In genomic region chr3:171982829-171983228, GRCh38 we compare ENCODE assay signal across 17 cellular contexts. TPM values are rescaled to one million over a fixed set of nuclear protein-coding genes. Genes with fewer than 3 reads are reported as not detected.
DNase-seq lines count a peak whose midpoint lies in the region; ATAC-seq and TF ChIP-seq lines count a peak whose summit lies in the region.
"Had no signal": no experiment of that assay in that cellular context is flagged by ENCODE, and none has a peak within 500 bp of the region (broad histone marks: within the 10 kb centered on the region; RNA-seq: fewer than 3 reads in every experiment).

No MANE protein-coding gene starts in this region.

- no peak for TF ChIP-seq CTCF in HFFc6 (IDR thresholded peaks at IDR 0.05)
- no peak for TF ChIP-seq CTCF in activated CD8-positive, alpha-beta T cell treated with anti-CD3 and anti-CD28 coated beads for 36 hours (IDR thresholded peaks at IDR 0.05)

- CTCF ChIA-PET in activated CD8-positive, alpha-beta T cell treated with anti-CD3 and anti-CD28 coated beads for 36 hours (lab: Charles Lee): no interaction called here

- no peaks in the 10 kb centered on the region for H3K27me3 Mint-ChIP-seq in HFFc6 (ENCODE audit: insufficient read depth)
- H3K27me3 Mint-ChIP-seq in activated CD8-positive, alpha-beta T cell treated with anti-CD3 and anti-CD28 coated beads for 36 hours: no peaks in the 10 kb centered on the region
- H3K27me3 Mint-ChIP-seq: progenitor cell of endocrine pancreas, type B pancreatic cell had no signal

- peaks cover 36% of the 10 kb centered on the region for H3K4me1 ChIP-seq in adipocyte (ENCODE audit: control insufficient read depth, insufficient read depth, low read length)

- no peaks in the 10 kb centered on the region for H3K9me3 Mint-ChIP-seq in HFFc6
- no peaks in the 10 kb centered on the region for H3K9me3 Mint-ChIP-seq in activated CD8-positive, alpha-beta T cell treated with anti-CD3 and anti-CD28 coated beads for 36 hours
- H3K9me3 Mint-ChIP-seq: activated B cell treated with CpG ODN at 0.5 μM for 24 hours, type B pancreatic cell had no signal

- H3K9ac ChIP-seq in adipocyte (ENCODE audit: low read length): peak overlapping the region; percentile 23

- H3K9me3 ChIP-seq in adipocyte (ENCODE audit: control insufficient read depth, low read length): no peaks in the 10 kb centered on the region

- peak overlapping the region; percentile 35; the same call in 1 of the 2 replicates for H3K27ac Mint-ChIP-seq in HFFc6
- no peak overlapping the region for H3K27ac Mint-ChIP-seq in activated CD8-positive, alpha-beta T cell treated with anti-CD3 and anti-CD28 coated beads for 36 hours
- H3K27ac Mint-ChIP-seq: activated B cell treated with CpG ODN at 0.5 μM for 24 hours, progenitor cell of endocrine pancreas, type B pancreatic cell had no signal

- no peaks in the 10 kb centered on the region for H3K36me3 ChIP-seq in adipocyte (ENCODE audit: control insufficient read depth, insufficient read depth, low read length, severe bottlenecking)

- POLR2A ChIA-PET in activated CD8-positive, alpha-beta T cell treated with anti-CD3 and anti-CD28 coated beads for 36 hours (lab: Charles Lee): no interaction called here

- H3K4me3 ChIP-seq in adipocyte (ENCODE audit: low read length): no peak overlapping the region
- H3K4me3 ChIP-seq: GM12878 had no signal

- H3K4me3 Mint-ChIP-seq in HFFc6: peak overlapping the region; percentile 14; the same call in 1 of the 2 replicates
- no peak overlapping the region for H3K4me3 Mint-ChIP-seq in activated CD8-positive, alpha-beta T cell treated with anti-CD3 and anti-CD28 coated beads for 36 hours
- H3K4me3 Mint-ChIP-seq: activated B cell treated with CpG ODN at 0.5 μM for 24 hours, type B pancreatic cell had no signal

- DNase-seq in AG08396 (ENCODE audit: low spot score): peak; percentile 45
- peak; percentile 82 for DNase-seq in HFFc6
- peak; percentile 79 for DNase-seq in adipocyte (ENCODE audit: low read depth)
- DNase-seq in iPS-NIHi11 (ENCODE audit: low spot score): peak; percentile 41
- DNase-seq in NCI-H82 (lab: John Stamatoyannopoulos, UW): no peak
- DNase-seq in superior temporal gyrus (ENCODE audit: extremely low spot score): no peak
- DNase-seq in stimulated activated CD4-positive, alpha-beta T cell treated with anti-CD3 and anti-CD28 coated beads, Interleukin-4, amount 100 ng/mL, for 24 hours: no peak
- no peak for DNase-seq in activated CD8-positive, alpha-beta T cell treated with anti-CD3 and anti-CD28 coated beads for 36 hours
- DNase-seq: activated B cell treated with CpG ODN at 0.5 μM for 24 hours, activated T-cell treated with anti-CD3 and anti-CD28 coated beads for 4 hours, cortex of kidney, DMS79 treated with DMSO at 0.1 percent for 48 hours, KBM-7, NCI-H187 treated with DMSO at 0.1 percent for 48 hours had no signal

- intact Hi-C loops in activated CD8-positive, alpha-beta T cell treated with anti-CD3 and anti-CD28 coated beads for 36 hours (cut with micrococcal nuclease): no loop called here

- ATAC-seq in activated CD8-positive, alpha-beta T cell treated with anti-CD3 and anti-CD28 coated beads for 36 hours: no peak
- ATAC-seq: GM12878 had no signal

- H3K36me3 Mint-ChIP-seq in HFFc6 (ENCODE audit: low read depth): no peaks in the 10 kb centered on the region
- H3K36me3 Mint-ChIP-seq in activated CD8-positive, alpha-beta T cell treated with anti-CD3 and anti-CD28 coated beads for 36 hours (ENCODE audit: low read depth): no peaks in the 10 kb centered on the region
- H3K36me3 Mint-ChIP-seq: type B pancreatic cell had no signal

- no peaks in the 10 kb centered on the region for H3K27me3 ChIP-seq in adipocyte (replicated peaks; ENCODE audit: control insufficient read depth, insufficient read depth, low read length)

- peaks cover 31% of the 10 kb centered on the region for H3K4me1 Mint-ChIP-seq in HFFc6 (ENCODE audit: low read depth)
- peaks cover 8% of the 10 kb centered on the region for H3K4me1 Mint-ChIP-seq in activated CD8-positive, alpha-beta T cell treated with anti-CD3 and anti-CD28 coated beads for 36 hours (ENCODE audit: low read depth)
- H3K4me1 Mint-ChIP-seq: activated B cell treated with CpG ODN at 0.5 μM for 24 hours had no signal

RNA-seq across cellular contexts. Expression of gene FNDC3B, which starts 56.5 kb away (rescaled TPM):
- 100 to 1,000 TPM; 133 to 192 (median 155) TPM for total RNA-seq in HFFc6 (2021; fragmentation: NEBNext Ultra II Directional; extraction: Animal tissue kit (Norgen Biotek cat#: 25700))
- total RNA-seq in activated CD8-positive, alpha-beta T cell treated with anti-CD3 and anti-CD28 coated beads for 36 hours: 10 to 100 TPM; 10.6 to 12.0 TPM

Comparison
In these comparisons a context has a peak if more than half of its experiments do, and no peak if none do; other contexts are left out.
1. DNase-seq: peak in AG08396 (single experiment), HFFc6 (single experiment), adipocyte (single experiment) and iPS-NIHi11 (single experiment); none in NCI-H82 (single experiment), superior temporal gyrus (single experiment), stimulated activated CD4-positive, alpha-beta T cell treated with anti-CD3 and anti-CD28 coated beads, Interleukin-4, amount 100 ng/mL, for 24 hours (single experiment) and activated CD8-positive, alpha-beta T cell treated with anti-CD3 and anti-CD28 coated beads for 36 hours (single experiment).
2. RNA of gene FNDC3B, which starts 56.5 kb away (total RNA-seq): 133 to 192 TPM in HFFc6; 10.6 to 12.0 TPM in activated CD8-positive, alpha-beta T cell treated with anti-CD3 and anti-CD28 coated beads for 36 hours; every median in the first group is over 10 times any median in the second.